ENCODE assay signal across 8 cellular contexts in the genomic region with DNA sequence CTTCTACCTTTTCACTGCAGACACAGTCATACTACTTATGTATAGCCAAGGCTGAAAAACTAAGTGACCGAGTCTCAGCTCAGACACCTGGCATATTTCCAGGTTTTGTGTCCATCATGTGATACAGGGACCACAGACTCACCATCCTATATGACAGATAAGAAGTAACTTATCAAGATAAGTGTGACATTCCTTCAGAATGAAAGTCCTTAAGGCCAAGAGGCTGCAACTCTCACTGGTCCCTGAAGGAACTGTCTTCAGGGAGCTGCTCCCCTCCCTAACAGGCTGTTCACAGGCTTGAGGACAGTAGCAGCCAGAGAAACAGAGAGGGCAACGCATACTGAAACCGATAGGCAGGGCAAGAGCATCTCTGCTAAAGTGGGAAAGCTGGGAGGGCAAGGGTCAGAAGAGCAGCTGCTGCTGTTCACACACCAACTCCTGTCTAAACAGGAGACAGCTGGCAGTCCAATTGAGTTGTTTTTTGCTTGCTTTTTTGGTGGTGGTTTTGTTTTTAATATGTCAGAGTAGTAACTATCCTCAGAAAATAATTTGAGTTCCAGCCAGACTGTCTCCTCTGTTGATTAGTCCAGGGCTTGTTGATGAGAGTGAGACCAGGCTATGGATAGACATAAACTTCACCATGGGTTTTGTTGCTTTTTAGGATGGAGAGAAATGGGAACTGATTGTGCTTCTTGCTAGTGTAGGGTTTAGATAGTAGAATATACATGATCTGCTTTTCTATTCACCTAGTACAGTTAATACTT.
A peak's percentile ranks its signal among the peaks of the same experiment; 100 is the strongest.
DNase-seq lines count a peak whose midpoint lies in the region; ATAC-seq and TF ChIP-seq lines count a peak whose summit lies in the region.

No MANE protein-coding gene starts in this region.

- TF ChIP-seq EP300 in neural cell (conservative IDR thresholded peaks at IDR 0.05; ENCODE audit: poor library complexity, severe bottlenecking): no peak

- H3K4me3 ChIP-seq in GM12864 (ENCODE audit: low read depth, low read length) (peak overlapping the region; percentile 30; the same call in 1 of the 2 replicates), neural cell (ENCODE audit: low read length) (peak overlapping the region; percentile 61)

- H3K9ac ChIP-seq in neural cell (ENCODE audit: low read length): no peak overlapping the region

- no peaks in the 10 kb centered on the region for H3K36me3 ChIP-seq in neural cell (ENCODE audit: insufficient read depth, low read length)

- H3K4me2 ChIP-seq in neural cell (ENCODE audit: low read length): peak overlapping the region; percentile 6

- H2AFZ ChIP-seq in neural cell (ENCODE audit: low read depth, low read length): no peak overlapping the region

- H3K27me3 ChIP-seq in neural cell (ENCODE audit: insufficient read depth, low read depth, low read length): no peaks in the 10 kb centered on the region

- H3K27ac ChIP-seq in cingulate gyrus (ENCODE audit: low read depth, low read length) (peak overlapping the region; percentile 42), neural cell (ENCODE audit: low read length) (peak overlapping the region; percentile 18)

- TF ChIP-seq CTCF in GM12864 (IDR thresholded peaks at IDR 0.05; ENCODE audit: low read depth, low read length, missing control alignments) (no peak), neural cell (IDR thresholded peaks at IDR 0.05; ENCODE audit: poor library complexity, severe bottlenecking) (no peak)

- no peaks in the 10 kb centered on the region for H4K20me1 ChIP-seq in neural cell (ENCODE audit: insufficient read depth)

- no peaks in the 10 kb centered on the region for H3K9me2 ChIP-seq in neural cell (ENCODE audit: insufficient read depth, low read length)

- H3K9me3 ChIP-seq in neural cell (ENCODE audit: low read length): no peaks in the 10 kb centered on the region

- TF ChIP-seq RAD21 in neural cell (conservative IDR thresholded peaks at IDR 0.05): no peak

- DNase-seq in GM12864 (ENCODE audit: low read depth) (peak; percentile 58), NCI-H2171 treated with DMSO at 0.1 percent for 48 hours (lab: John Stamatoyannopoulos, UW) (peak; percentile 84), DMS114 treated with DMSO at 0.1 percent for 48 hours (lab: John Stamatoyannopoulos, UW; ENCODE audit: unreplicated experiment) (no peak), kidney tubule cell (ENCODE audit: low spot score) (no peak), NCI-H1436 (lab: John Stamatoyannopoulos, UW) (no peak)

- peaks cover 66% of the 10 kb centered on the region for H3K79me2 ChIP-seq in neural cell (replicated peaks; ENCODE audit: insufficient read depth, low read length)

- no peaks in the 10 kb centered on the region for H3F3A ChIP-seq in neural cell (ENCODE audit: insufficient read depth, low read length, poor library complexity, severe bottlenecking)

- ATAC-seq in GM21576 (IDR thresholded peaks at IDR 0.05; ENCODE audit: unreplicated experiment): peak; percentile 37

TF ChIP-seq in neural cell, 6 proteins besides CTCF, POLR2A, EP300 and RAD21:
- TF ChIP-seq POLR2AphosphoS5 (IDR thresholded peaks at IDR 0.05) (no peak), EZH2 (IDR thresholded peaks at IDR 0.05; ENCODE audit: borderline replicate concordance, insufficient read depth, low read length, poor library complexity, severe bottlenecking) (no peak), SMC3 (conservative IDR thresholded peaks at IDR 0.05; ENCODE audit: poor library complexity) (no peak), MXI1 (conservative IDR thresholded peaks at IDR 0.05; ENCODE audit: poor library complexity, severe bottlenecking) (no peak), TAF1 (IDR thresholded peaks at IDR 0.05; ENCODE audit: low read depth) (no peak)
- TF ChIP-seq, protein P1, sequence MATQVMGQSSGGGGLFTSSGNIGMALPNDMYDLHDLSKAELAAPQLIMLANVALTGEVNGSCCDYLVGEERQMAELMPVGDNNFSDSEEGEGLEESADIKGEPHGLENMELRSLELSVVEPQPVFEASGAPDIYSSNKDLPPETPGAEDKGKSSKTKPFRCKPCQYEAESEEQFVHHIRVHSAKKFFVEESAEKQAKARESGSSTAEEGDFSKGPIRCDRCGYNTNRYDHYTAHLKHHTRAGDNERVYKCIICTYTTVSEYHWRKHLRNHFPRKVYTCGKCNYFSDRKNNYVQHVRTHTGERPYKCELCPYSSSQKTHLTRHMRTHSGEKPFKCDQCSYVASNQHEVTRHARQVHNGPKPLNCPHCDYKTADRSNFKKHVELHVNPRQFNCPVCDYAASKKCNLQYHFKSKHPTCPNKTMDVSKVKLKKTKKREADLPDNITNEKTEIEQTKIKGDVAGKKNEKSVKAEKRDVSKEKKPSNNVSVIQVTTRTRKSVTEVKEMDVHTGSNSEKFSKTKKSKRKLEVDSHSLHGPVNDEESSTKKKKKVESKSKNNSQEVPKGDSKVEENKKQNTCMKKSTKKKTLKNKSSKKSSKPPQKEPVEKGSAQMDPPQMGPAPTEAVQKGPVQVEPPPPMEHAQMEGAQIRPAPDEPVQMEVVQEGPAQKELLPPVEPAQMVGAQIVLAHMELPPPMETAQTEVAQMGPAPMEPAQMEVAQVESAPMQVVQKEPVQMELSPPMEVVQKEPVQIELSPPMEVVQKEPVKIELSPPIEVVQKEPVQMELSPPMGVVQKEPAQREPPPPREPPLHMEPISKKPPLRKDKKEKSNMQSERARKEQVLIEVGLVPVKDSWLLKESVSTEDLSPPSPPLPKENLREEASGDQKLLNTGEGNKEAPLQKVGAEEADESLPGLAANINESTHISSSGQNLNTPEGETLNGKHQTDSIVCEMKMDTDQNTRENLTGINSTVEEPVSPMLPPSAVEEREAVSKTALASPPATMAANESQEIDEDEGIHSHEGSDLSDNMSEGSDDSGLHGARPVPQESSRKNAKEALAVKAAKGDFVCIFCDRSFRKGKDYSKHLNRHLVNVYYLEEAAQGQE (IDR thresholded peaks at IDR 0.05; ENCODE audit: borderline replicate concordance): no peak

Comparison
In these comparisons a context has a peak if more than half of its experiments do, and no peak if none do; other contexts are left out.
1. DNase-seq: peak in GM12864 (single experiment) and NCI-H2171 treated with DMSO at 0.1 percent for 48 hours (single experiment); none in DMS114 treated with DMSO at 0.1 percent for 48 hours (single experiment), kidney tubule cell (single experiment) and NCI-H1436 (single experiment).